Comparison of ENCODE assay signal across 9 cellular contexts in genomic region chr5:32280656-32281081, GRCh38. TPM values are rescaled to one million over a fixed set of nuclear protein-coding genes. Genes with fewer than 3 reads are reported as not detected.
A peak's percentile ranks its signal among the peaks of the same experiment; 100 is the strongest.
DNase-seq lines count a peak whose midpoint lies in the region; ATAC-seq and TF ChIP-seq lines count a peak whose summit lies in the region.
"Had no signal": no experiment of that assay in that cellular context is flagged by ENCODE, and none has a peak within 500 bp of the region (broad histone marks: within the 10 kb centered on the region; RNA-seq: fewer than 3 reads in every experiment).

No MANE protein-coding gene starts in this region.

- H3K4me3 ChIP-seq in GM08714 (ENCODE audit: low read length), result peak overlapping the region; percentile 45; the same call in 1 of the 2 replicates
- H3K4me3 ChIP-seq in left lung, result no peak overlapping the region

- POLR2A ChIA-PET in MCF 10A (lab: Yijun Ruan, JAX), result interaction anchor here (0.5 kb wide), 1 partner anchor 126 kb away, joined by 3 read pairs; no protein-coding TSS in a partner anchor

- intact Hi-C loops in left lung (cut with DNase I), result no loop called here
- intact Hi-C loops in MCF 10A (cut with micrococcal nuclease), result no loop called here

- CTCF ChIA-PET in MCF 10A (lab: Yijun Ruan, JAX), result no interaction called here

- peak overlapping the region; percentile 37 to 70 for H3K4me3 Mint-ChIP-seq in activated T-cell treated with anti-CD3 and anti-CD28 coated beads, Interleukin-2, amount 50 U/mL, for 72 hours
- no peak overlapping the region for H3K4me3 Mint-ChIP-seq in MCF 10A (ENCODE audit: unreplicated experiment)

- peaks cover 66% of the 10 kb centered on the region for H3K4me1 Mint-ChIP-seq in activated T-cell treated with anti-CD3 and anti-CD28 coated beads, Interleukin-2, amount 50 U/mL, for 72 hours (ENCODE audit: low read depth)
- H3K4me1 Mint-ChIP-seq in MCF 10A (ENCODE audit: insufficient read depth, unreplicated experiment), result peaks cover 5% of the 10 kb centered on the region

- no peaks in the 10 kb centered on the region for H3K36me3 ChIP-seq in left lung

- TF ChIP-seq CTCF in left lung (IDR thresholded peaks at IDR 0.05) (no peak), MCF 10A (IDR thresholded peaks at IDR 0.05; ENCODE audit: unreplicated experiment) (no peak)

- H3K27ac ChIP-seq in left lung, result peak overlapping the region in 1 of 2 donors; percentile 3

- H3K27ac Mint-ChIP-seq in activated T-cell treated with anti-CD3 and anti-CD28 coated beads, Interleukin-2, amount 50 U/mL, for 72 hours, result peak overlapping the region; percentile 20
- no peak overlapping the region for H3K27ac Mint-ChIP-seq in MCF 10A (ENCODE audit: low read depth, unreplicated experiment)

- H3K36me3 Mint-ChIP-seq in activated T-cell treated with anti-CD3 and anti-CD28 coated beads, Interleukin-2, amount 50 U/mL, for 72 hours (ENCODE audit: insufficient read depth in 2 of 2), result peaks cover 3% of the 10 kb centered on the region in 2 donors
- H3K36me3 Mint-ChIP-seq in MCF 10A (ENCODE audit: insufficient read depth, unreplicated experiment), result peaks cover 9% of the 10 kb centered on the region

- no peaks in the 10 kb centered on the region for H3K9me3 ChIP-seq in left lung

- no TSS peak for BruUV-seq in MCF 10A (replicated peaks; lab: Mats Ljungman, UMichigan)

- no peaks in the 10 kb centered on the region for H3K9me3 Mint-ChIP-seq in activated T-cell treated with anti-CD3 and anti-CD28 coated beads, Interleukin-2, amount 50 U/mL, for 72 hours
- no peaks in the 10 kb centered on the region for H3K9me3 Mint-ChIP-seq in MCF 10A (ENCODE audit: unreplicated experiment)

- ATAC-seq in GM19372 (IDR thresholded peaks at IDR 0.05; ENCODE audit: low read depth, unreplicated experiment), result peak; percentile 87
- peak; percentile 81 for ATAC-seq in HG03066 (IDR thresholded peaks at IDR 0.05; ENCODE audit: low read depth, unreplicated experiment)
- peak; percentile 79 to 82 for ATAC-seq in activated T-cell treated with anti-CD3 and anti-CD28 coated beads, Interleukin-2, amount 50 U/mL, for 72 hours (replicated peaks in 1 of 2)
- ATAC-seq in left lung, result no peak

- no peaks in the 10 kb centered on the region for H3K27me3 Mint-ChIP-seq in activated T-cell treated with anti-CD3 and anti-CD28 coated beads, Interleukin-2, amount 50 U/mL, for 72 hours (ENCODE audit: low read depth)
- no peaks in the 10 kb centered on the region for H3K27me3 Mint-ChIP-seq in MCF 10A (ENCODE audit: insufficient read depth, unreplicated experiment)

- peaks cover 0 to 13% of the 10 kb centered on the region in 2 donors for H3K4me1 ChIP-seq in left lung

- peak; percentile 33 to 40 for DNase-seq in activated T-cell treated with anti-CD3 and anti-CD28 coated beads, Interleukin-2, amount 50 U/mL, for 72 hours
- DNase-seq in superior temporal gyrus (ENCODE audit: extremely low spot score), result no peak
- no peak for DNase-seq in left lung
- no peak for DNase-seq in NCI-H2227 treated with DMSO at 0.1 percent for 48 hours (lab: John Stamatoyannopoulos, UW)
- no peak for DNase-seq in MCF 10A (ENCODE audit: unreplicated experiment)
- DNase-seq: NCI-H1417 treated with DMSO at 0.1 percent for 48 hours had no signal

- H3K27me3 ChIP-seq in left lung, result no peaks in the 10 kb centered on the region

RNA-seq across cellular contexts. Expression of gene MTMR12, which starts 32.1 kb away (rescaled TPM):
- total RNA-seq in activated T-cell treated with anti-CD3 and anti-CD28 coated beads, Interleukin-2, amount 50 U/mL, for 72 hours, result 10 to 100 TPM; 22.1 to 23.5 TPM
- total RNA-seq in left lung (10 to 100 TPM; 27.9 to 28.8 TPM), MCF 10A (2022) (24.4 and 25.4 TPM in 2 replicates)

Comparison
In these comparisons a context has a peak if more than half of its experiments do, and no peak if none do; other contexts are left out.
1. DNase-seq: peak in activated T-cell treated with anti-CD3 and anti-CD28 coated beads, Interleukin-2, amount 50 U/mL, for 72 hours (2 of 2); none in superior temporal gyrus (single experiment), left lung (0 of 2), NCI-H2227 treated with DMSO at 0.1 percent for 48 hours (single experiment) and MCF 10A (single experiment).